In the genomic region with DNA sequence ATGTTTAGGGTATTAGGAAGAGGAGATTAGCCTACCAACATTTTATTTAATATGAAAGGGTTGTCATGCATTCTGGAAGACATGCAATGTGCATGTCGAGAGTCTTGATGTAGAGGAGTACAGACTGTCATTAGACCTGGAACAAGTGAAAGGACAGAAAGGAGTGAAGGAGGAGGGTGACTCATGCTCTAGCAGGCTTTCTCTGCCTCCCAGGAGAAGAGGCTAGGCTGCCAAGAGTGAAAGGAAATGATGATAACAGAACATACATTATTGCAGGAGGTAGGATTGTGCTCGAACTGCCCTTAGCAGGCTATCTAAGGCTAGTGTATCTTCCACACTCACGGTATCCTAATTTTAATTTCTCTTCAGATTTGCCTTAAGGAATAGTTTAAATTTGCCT, we compare ENCODE assay signal across 9 cellular contexts.
DNase-seq lines count a peak whose midpoint lies in the region; ATAC-seq and TF ChIP-seq lines count a peak whose summit lies in the region.
"Had no signal": no experiment of that assay in that cellular context is flagged by ENCODE, and none has a peak within 500 bp of the region (broad histone marks: within the 10 kb centered on the region; RNA-seq: fewer than 3 reads in every experiment).

No MANE protein-coding gene starts in this region.

- no peak for DNase-seq in activated naive CD4-positive, alpha-beta T cell treated with Interleukin-2 at 50 U/mL for 16 hours
- DNase-seq in NCI-H226 (peak; percentile 84), dermis blood vessel endothelial cell (peak; percentile 70), smooth muscle cell of the brain vasculature (ENCODE audit: low read depth, low spot score) (peak; percentile 4), spleen (no peak)
- no peak for DNase-seq in activated CD4-positive, alpha-beta T cell treated with anti-CD3 and anti-CD28 coated beads, Interleukin-2, amount 10 ng/mL, durations not matched to agents 24 days and 14 days
- DNase-seq: NCI-H1105 treated with DMSO at 0.1 percent for 48 hours had no signal

- intact Hi-C loops in spleen (cut with DNase I; ENCODE audit: low total_unique reads) = no loop called here
- intact Hi-C loops in activated CD4-positive, alpha-beta T cell treated with anti-CD3 and anti-CD28 coated beads, Interleukin-2, amount 10 ng/mL, durations not matched to agents 24 days and 14 days (cut with micrococcal nuclease) = loop anchor here (10.0 kb wide), 1 partner anchor 227 kb away; the partner anchor contains the start of gene EXOC4

- H3K27me3 Mint-ChIP-seq in activated naive CD4-positive, alpha-beta T cell treated with anti-CD3 and anti-CD28 coated beads, Interleukin-2, amount 50 U/mL, for 24 hours = no peaks in the 10 kb centered on the region
- H3K27me3 Mint-ChIP-seq in activated CD4-positive, alpha-beta T cell treated with anti-CD3 and anti-CD28 coated beads, Interleukin-2, amount 10 ng/mL, durations not matched to agents 24 days and 14 days = no peaks in the 10 kb centered on the region

- no peak overlapping the region for H3K4me3 ChIP-seq in spleen

- no peak overlapping the region for H3K4me3 Mint-ChIP-seq in activated naive CD4-positive, alpha-beta T cell treated with anti-CD3 and anti-CD28 coated beads, Interleukin-2, amount 50 U/mL, for 24 hours
- no peak overlapping the region for H3K4me3 Mint-ChIP-seq in activated CD4-positive, alpha-beta T cell treated with anti-CD3 and anti-CD28 coated beads, Interleukin-2, amount 10 ng/mL, durations not matched to agents 24 days and 14 days

- H3K36me3 Mint-ChIP-seq in activated naive CD4-positive, alpha-beta T cell treated with anti-CD3 and anti-CD28 coated beads, Interleukin-2, amount 50 U/mL, for 24 hours = peaks cover 16% of the 10 kb centered on the region
- peaks cover 5% of the 10 kb centered on the region for H3K36me3 Mint-ChIP-seq in activated CD4-positive, alpha-beta T cell treated with anti-CD3 and anti-CD28 coated beads, Interleukin-2, amount 10 ng/mL, durations not matched to agents 24 days and 14 days (ENCODE audit: low read depth)

- peak overlapping the region; percentile 9 for H3K27ac Mint-ChIP-seq in activated naive CD4-positive, alpha-beta T cell treated with anti-CD3 and anti-CD28 coated beads, Interleukin-2, amount 50 U/mL, for 24 hours
- no peak overlapping the region for H3K27ac Mint-ChIP-seq in activated CD4-positive, alpha-beta T cell treated with anti-CD3 and anti-CD28 coated beads, Interleukin-2, amount 10 ng/mL, durations not matched to agents 24 days and 14 days

- no peak overlapping the region for H3K27ac ChIP-seq in spleen

- peaks cover 66% of the 10 kb centered on the region for H3K4me1 Mint-ChIP-seq in activated naive CD4-positive, alpha-beta T cell treated with anti-CD3 and anti-CD28 coated beads, Interleukin-2, amount 50 U/mL, for 24 hours
- H3K4me1 Mint-ChIP-seq in activated CD4-positive, alpha-beta T cell treated with anti-CD3 and anti-CD28 coated beads, Interleukin-2, amount 10 ng/mL, durations not matched to agents 24 days and 14 days = peaks cover 33% of the 10 kb centered on the region

- no peaks in the 10 kb centered on the region for H3K9me3 ChIP-seq in spleen

- peaks cover 0 to 56% (median 8%) of the 10 kb centered on the region in 6 donors for H3K36me3 ChIP-seq in spleen

- no peak for TF ChIP-seq CTCF in spleen (IDR thresholded peaks at IDR 0.05 in 8 of 11, conservative IDR thresholded peaks at IDR 0.05 in 3 of 11)

- no peak for ATAC-seq in GM18517 (IDR thresholded peaks at IDR 0.05; ENCODE audit: unreplicated experiment)

- no peaks in the 10 kb centered on the region for H3K27me3 ChIP-seq in spleen (replicated peaks in 1 of 7)

- WGBS in spleen, 5 donors = 86 to 93% (median 91%) methylated on average over 3 of the region's 3 CpGs

- no peak for TF ChIP-seq POLR2A in spleen (IDR thresholded peaks at IDR 0.05)

- H3K9me3 Mint-ChIP-seq in activated naive CD4-positive, alpha-beta T cell treated with anti-CD3 and anti-CD28 coated beads, Interleukin-2, amount 50 U/mL, for 24 hours = no peaks in the 10 kb centered on the region
- no peaks in the 10 kb centered on the region for H3K9me3 Mint-ChIP-seq in activated CD4-positive, alpha-beta T cell treated with anti-CD3 and anti-CD28 coated beads, Interleukin-2, amount 10 ng/mL, durations not matched to agents 24 days and 14 days

- peaks cover 0 to 6% (median 0%) of the 10 kb centered on the region in 6 donors for H3K4me1 ChIP-seq in spleen

Comparison
In these comparisons a context has a peak if more than half of its experiments do, and no peak if none do; other contexts are left out.
1. DNase-seq: peak in NCI-H226 (single experiment), dermis blood vessel endothelial cell (single experiment) and smooth muscle cell of the brain vasculature (single experiment); none in activated naive CD4-positive, alpha-beta T cell treated with Interleukin-2 at 50 U/mL for 16 hours (single experiment), spleen (single experiment) and activated CD4-positive, alpha-beta T cell treated with anti-CD3 and anti-CD28 coated beads, Interleukin-2, amount 10 ng/mL, durations not matched to agents 24 days and 14 days (single experiment).